24 cellular contexts compared by ENCODE assay signal in genomic region chr10:84224411-84225028, GRCh38. TPM values are rescaled to one million over a fixed set of nuclear protein-coding genes. Genes with fewer than 3 reads are reported as not detected.
DNase-seq lines count a peak whose midpoint lies in the region; ATAC-seq and TF ChIP-seq lines count a peak whose summit lies in the region.
"Had no signal": no experiment of that assay in that cellular context is flagged by ENCODE, and none has a peak within 500 bp of the region (broad histone marks: within the 10 kb centered on the region; RNA-seq: fewer than 3 reads in every experiment).

No MANE protein-coding gene starts in this region.

- no peak overlapping the region for H3K4me3 ChIP-seq in trophoblast cell (ENCODE audit: low read depth, low read length)
- H3K4me3 ChIP-seq: body of pancreas, coronary artery, Peyer's patch, transverse colon had no signal

- H3K27ac ChIP-seq in foreskin keratinocyte, result no peak overlapping the region
- H3K27ac ChIP-seq in trophoblast cell (ENCODE audit: low read depth, low read length), result no peak overlapping the region
- H3K27ac ChIP-seq: body of pancreas, coronary artery, Peyer's patch, transverse colon had no signal

- H3K4ac ChIP-seq in trophoblast cell (ENCODE audit: low read depth, low read length), result no peak overlapping the region

- no peaks in the 10 kb centered on the region for H3K36me3 ChIP-seq in trophoblast cell (ENCODE audit: control insufficient read depth in 1 of 2, insufficient read depth in 2 of 2, low read length in 2 of 2)
- H3K36me3 ChIP-seq: Peyer's patch, transverse colon had no signal

- H3K4me1 ChIP-seq in foreskin keratinocyte (no peaks in the 10 kb centered on the region), trophoblast cell (ENCODE audit: control insufficient read depth in 1 of 2, insufficient read depth in 2 of 2, low read length in 2 of 2) (no peaks in the 10 kb centered on the region)
- H3K4me1 ChIP-seq: body of pancreas, Peyer's patch, transverse colon had no signal

- no peak overlapping the region for H3K9ac ChIP-seq in trophoblast cell (ENCODE audit: low read length)

- H4K8ac ChIP-seq in trophoblast cell (ENCODE audit: low read depth, low read length), result no peak overlapping the region

- H3K9me3 ChIP-seq in trophoblast cell (ENCODE audit: insufficient read depth, low read depth, low read length), result peaks cover 2% of the 10 kb centered on the region
- H3K9me3 ChIP-seq: body of pancreas, Peyer's patch, transverse colon had no signal

- no peak overlapping the region for H2AK5ac ChIP-seq in trophoblast cell (ENCODE audit: low read length)

- no peak overlapping the region for H2BK12ac ChIP-seq in trophoblast cell (ENCODE audit: low read length)

- no peak overlapping the region for H2BK5ac ChIP-seq in trophoblast cell (ENCODE audit: low read depth, low read length, poor library complexity)

- no peak overlapping the region for H4K91ac ChIP-seq in trophoblast cell (ENCODE audit: low read depth, low read length)

- no peak overlapping the region for H3K18ac ChIP-seq in trophoblast cell (ENCODE audit: low read length)

- no peaks in the 10 kb centered on the region for H3K79me1 ChIP-seq in trophoblast cell (ENCODE audit: low read length)

- H2BK120ac ChIP-seq in trophoblast cell (ENCODE audit: insufficient read depth, low read length, poor library complexity), result no peak overlapping the region

- H3K23ac ChIP-seq in trophoblast cell (ENCODE audit: low read length), result no peak overlapping the region

- ATAC-seq in foreskin keratinocyte, result peak; percentile 36
- ATAC-seq in HG02642 (IDR thresholded peaks at IDR 0.05; ENCODE audit: poor library complexity, unreplicated experiment), result no peak
- ATAC-seq: body of pancreas; stimulated activated naive B cell treated with anti-CD40 and anti-IgM and Interleukin-4, amounts not matched to agents 10 μg/mL and 1 μg/mL and 100 μg/mL, for 72 hours had no signal

- H3K14ac ChIP-seq in trophoblast cell (ENCODE audit: low read length), result no peak overlapping the region

- WGBS in trophoblast cell (ENCODE audit: extremely low coverage, insufficient coverage, insufficient read length), result no CpG with 5 or more reads among the region's 6 CpGs

- DNase-seq in NCI-H82 (lab: John Stamatoyannopoulos, UW), result peak; percentile 39
- no peak for DNase-seq in NCI-H82 treated with DMSO at 0.1 percent for 48 hours (lab: John Stamatoyannopoulos, UW; ENCODE audit: unreplicated experiment)
- peak; percentile 9 for DNase-seq in OCI-M1 (lab: John Stamatoyannopoulos, UW)
- DNase-seq in foreskin keratinocyte, result no peak
- DNase-seq in trophoblast cell, result peak; percentile 82 to 91
- no peak for DNase-seq in NCI-H1048 (lab: John Stamatoyannopoulos, UW)
- no peak for DNase-seq in CD1c-positive myeloid dendritic cell (ENCODE audit: extremely low spot score)
- DNase-seq: activated CD4-positive, alpha-beta T cell treated with anti-CD3 and anti-CD28 coated beads, Interleukin-2, amount 50 U/mL, for 1 hour; activated naive CD4-positive, alpha-beta T cell treated with anti-CD3 and anti-CD28 coated beads, Interleukin-2, amount 50 U/mL, for 16 hours; activated T-cell treated with anti-CD3 and anti-CD28 coated beads, Interleukin-2, amount 50 U/mL, for 1 hour; body of pancreas; DMS53; NCI-H2107; NCI-H526 treated with DMSO at 0.1 percent for 48 hours; Peyer's patch; stimulated activated CD4-positive, alpha-beta T cell treated with anti-CD3 and anti-CD28 coated beads, Interleukin-15, amount 100 ng/mL, for 24 hours; stimulated activated naive B cell treated with anti-CD40 and anti-IgM and Interleukin-4, amounts not matched to agents 10 μg/mL and 1 μg/mL and 100 μg/mL, for 72 hours; transverse colon had no signal

- no peak overlapping the region for H4K12ac ChIP-seq in trophoblast cell (ENCODE audit: low read depth, low read length)

- no peak for TF ChIP-seq CTCF in foreskin keratinocyte (conservative IDR thresholded peaks at IDR 0.05)

- H3K27me3 ChIP-seq in foreskin keratinocyte (no peaks in the 10 kb centered on the region), trophoblast cell (ENCODE audit: insufficient read depth, low read length) (no peaks in the 10 kb centered on the region)
- H3K27me3 ChIP-seq: body of pancreas, Peyer's patch had no signal

- H3K4me2 ChIP-seq in trophoblast cell (ENCODE audit: low read length), result no peak overlapping the region

- no peak overlapping the region for H2AFZ ChIP-seq in trophoblast cell (ENCODE audit: insufficient read depth, low read length, poor library complexity)

- H3K79me2 ChIP-seq in trophoblast cell (ENCODE audit: control insufficient read depth, insufficient read depth, low read length, poor library complexity), result no peaks in the 10 kb centered on the region

RNA-seq across cellular contexts. Expression of gene LRIT2, which starts 0.8 kb away (rescaled TPM):
- total RNA-seq in foreskin keratinocyte, result not detected in 2 replicates
- polyA plus RNA-seq in foreskin keratinocyte, result not detected in 2 replicates
- not detected in 2 replicates for polyA plus RNA-seq in trophoblast cell (2013)
- total RNA-seq: body of pancreas, glomerular endothelial cell, lung microvascular endothelial cell, Peyer's patch, transverse colon had no signal
- polyA plus RNA-seq: CD14-positive monocyte, esophagus had no signal

RNA-seq across cellular contexts. Expression of gene LRIT1, which starts 16.8 kb away (rescaled TPM):
- not detected in 2 replicates for total RNA-seq in foreskin keratinocyte
- polyA plus RNA-seq in foreskin keratinocyte, result not detected in 2 replicates
- not detected in 2 replicates for polyA plus RNA-seq in trophoblast cell (2013)
- total RNA-seq: body of pancreas, glomerular endothelial cell, lung microvascular endothelial cell, Peyer's patch, transverse colon had no signal
- polyA plus RNA-seq: CD14-positive monocyte, esophagus had no signal

RNA-seq across cellular contexts. Expression of gene RGR, which starts 20.3 kb away (rescaled TPM):
- total RNA-seq in foreskin keratinocyte, result not detected in 2 replicates
- not detected in 2 replicates for polyA plus RNA-seq in foreskin keratinocyte
- not detected in 2 replicates for polyA plus RNA-seq in trophoblast cell (2013)
- total RNA-seq: body of pancreas, glomerular endothelial cell, lung microvascular endothelial cell had no signal
- polyA plus RNA-seq: CD14-positive monocyte had no signal

RNA-seq across cellular contexts. Expression of gene CDHR1, which starts 30.2 kb away (rescaled TPM):
- total RNA-seq in foreskin keratinocyte, result 0.92 and 1.8 TPM in 2 replicates
- 0.51 and 1.2 TPM in 2 replicates for polyA plus RNA-seq in foreskin keratinocyte
- 0.06 and 0.08 TPM in 2 replicates for polyA plus RNA-seq in trophoblast cell (2013)
- polyA plus RNA-seq: CD14-positive monocyte had no signal

RNA-seq across cellular contexts. Expression of gene GPR15LG, which starts 50.9 kb away (rescaled TPM):
- 0.32 TPM in 1 of 2 replicates, not detected in the other for total RNA-seq in foreskin keratinocyte
- not detected in 2 replicates for polyA plus RNA-seq in foreskin keratinocyte
- polyA plus RNA-seq in trophoblast cell (2013), result not detected in 2 replicates
- total RNA-seq: body of pancreas, glomerular endothelial cell, lung microvascular endothelial cell had no signal
- polyA plus RNA-seq: CD14-positive monocyte had no signal

Comparison
In these comparisons a context has a peak if more than half of its experiments do, and no peak if none do; other contexts are left out.
1. DNase-seq: peak in NCI-H82 (single experiment), OCI-M1 (single experiment) and trophoblast cell (2 of 2); none in NCI-H82 treated with DMSO at 0.1 percent for 48 hours (single experiment), foreskin keratinocyte (0 of 2), NCI-H1048 (single experiment) and CD1c-positive myeloid dendritic cell (single experiment).